ENCODE assay signal across 8 cellular contexts in genomic region chr9:36328798-36329411, GRCh38.
A peak's percentile ranks its signal among the peaks of the same experiment; 100 is the strongest.
DNase-seq lines count a peak whose midpoint lies in the region; ATAC-seq and TF ChIP-seq lines count a peak whose summit lies in the region.

No MANE protein-coding gene starts in this region.

- H2BK15ac ChIP-seq in neuronal stem cell (ENCODE audit: low read length), result no peak overlapping the region

- no peaks in the 10 kb centered on the region for H3K27me3 ChIP-seq in CD4-positive, CD25-positive, alpha-beta regulatory T cell (ENCODE audit: control insufficient read depth, insufficient read depth, low read length)
- H3K27me3 ChIP-seq in neuronal stem cell (ENCODE audit: control insufficient read depth in 3 of 3, insufficient read depth in 3 of 3, low read depth in 1 of 3, low read length in 3 of 3), result no peaks in the 10 kb centered on the region

- H3K18ac ChIP-seq in neuronal stem cell (ENCODE audit: low read length), result no peak overlapping the region

- no peaks in the 10 kb centered on the region for H3K27me3 Mint-ChIP-seq in CD4-positive, CD25-positive, alpha-beta regulatory T cell

- no peak overlapping the region for H4K8ac ChIP-seq in neuronal stem cell (ENCODE audit: low read depth, low read length)

- no peaks in the 10 kb centered on the region for H3K9me3 ChIP-seq in CD4-positive, CD25-positive, alpha-beta regulatory T cell (ENCODE audit: control insufficient read depth in 2 of 2, low read length in 2 of 2)
- H3K9me3 ChIP-seq in neuronal stem cell (replicated peaks in 1 of 2; ENCODE audit: control insufficient read depth in 2 of 2, insufficient read depth in 1 of 2, low read depth in 1 of 2, low read length in 2 of 2), result no peaks in the 10 kb centered on the region

- H2BK5ac ChIP-seq in neuronal stem cell (ENCODE audit: low read length), result no peak overlapping the region

- H2BK120ac ChIP-seq in neuronal stem cell (ENCODE audit: low read depth, low read length), result no peak overlapping the region

- H3K4me1 Mint-ChIP-seq in CD4-positive, CD25-positive, alpha-beta regulatory T cell, result peaks cover 5 to 15% (median 6%) of the 10 kb centered on the region in 4 donors

- no CpG with 5 or more reads among the region's 9 CpGs for WGBS in neuronal stem cell (ENCODE audit: extremely low coverage in 2 of 2, insufficient read length in 2 of 2, insufficient replicate concordance in 1 of 2), 2 donors

- DNase-seq in CD4-positive, CD25-positive, alpha-beta regulatory T cell, result peak; percentile 29 to 83 (median 68)
- peak; percentile 50 for DNase-seq in NCI-H2196 treated with DMSO at 0.1 percent for 48 hours (lab: John Stamatoyannopoulos, UW; ENCODE audit: unreplicated experiment)
- DNase-seq in activated CD4-positive, alpha-beta T cell treated with anti-CD3 and anti-CD28 coated beads for 4 hours, result peak; percentile 44 to 66
- DNase-seq in fibroblast of mammary gland (ENCODE audit: low read depth), result peak; percentile 82
- peak; percentile 45 for DNase-seq in neuronal stem cell (ENCODE audit: low spot score)
- no peak for DNase-seq in NK-92 (lab: John Stamatoyannopoulos, UW; ENCODE audit: unreplicated experiment)

- no peaks in the 10 kb centered on the region for H3K4me1 ChIP-seq in CD4-positive, CD25-positive, alpha-beta regulatory T cell (ENCODE audit: control insufficient read depth, insufficient read depth, low read length, poor library complexity, severe bottlenecking)
- H3K4me1 ChIP-seq in neuronal stem cell (ENCODE audit: control insufficient read depth in 2 of 2, insufficient read depth in 1 of 2, low read depth in 1 of 2, low read length in 2 of 2), result peaks cover 0 to 3% of the 10 kb centered on the region in 2 donors

- TF ChIP-seq CTCF in fibroblast of mammary gland (conservative IDR thresholded peaks at IDR 0.05; ENCODE audit: control insufficient read depth, insufficient read depth, low read depth, low read length), result peak; percentile 81

- H3K36me3 ChIP-seq in CD4-positive, CD25-positive, alpha-beta regulatory T cell (ENCODE audit: control insufficient read depth, insufficient read depth, low read length), result peaks cover 3% of the 10 kb centered on the region
- peaks cover 0 to 4% of the 10 kb centered on the region in 2 donors for H3K36me3 ChIP-seq in neuronal stem cell (replicated peaks in 1 of 2; ENCODE audit: control insufficient read depth in 2 of 2, insufficient read depth in 2 of 2, low read length in 2 of 2)

- H2BK12ac ChIP-seq in neuronal stem cell (ENCODE audit: low read length), result no peak overlapping the region

- H2AFZ ChIP-seq in neuronal stem cell (ENCODE audit: low read length), result no peak overlapping the region

- H3K36me3 Mint-ChIP-seq in CD4-positive, CD25-positive, alpha-beta regulatory T cell, result no peaks in the 10 kb centered on the region

- H3K9ac ChIP-seq in neuronal stem cell (ENCODE audit: low read depth, low read length, poor library complexity), result no peak overlapping the region

- no peak overlapping the region for H3K4me3 ChIP-seq in CD4-positive, CD25-positive, alpha-beta regulatory T cell (ENCODE audit: low read depth, low read length)
- no peak overlapping the region for H3K4me3 ChIP-seq in fibroblast of mammary gland (ENCODE audit: control insufficient read depth, low read depth, low read length)
- H3K4me3 ChIP-seq in neuronal stem cell (ENCODE audit: low read length in 2 of 2), result no peak overlapping the region

- no peak overlapping the region for H3K4ac ChIP-seq in neuronal stem cell (ENCODE audit: low read length)

- no peak overlapping the region for H3K27ac ChIP-seq in CD4-positive, CD25-positive, alpha-beta regulatory T cell (ENCODE audit: insufficient read depth, low read length, poor library complexity, severe bottlenecking)
- no peak overlapping the region for H3K27ac ChIP-seq in neuronal stem cell (replicated peaks; ENCODE audit: low read length)

- no peak overlapping the region for H4K91ac ChIP-seq in neuronal stem cell (ENCODE audit: low read depth, low read length, poor library complexity)

- peak; percentile 45 to 71 for ATAC-seq in CD4-positive, CD25-positive, alpha-beta regulatory T cell (ENCODE audit: low read depth in 2 of 2)
- ATAC-seq in GM18520 (IDR thresholded peaks at IDR 0.05; ENCODE audit: unreplicated experiment), result peak; percentile 50
- no peak for ATAC-seq in HG03097 (IDR thresholded peaks at IDR 0.05; ENCODE audit: low FRiP score, unreplicated experiment)

- H3K27ac Mint-ChIP-seq in CD4-positive, CD25-positive, alpha-beta regulatory T cell, result peak overlapping the region in 1 of 3 donors; percentile 61

- H3K23ac ChIP-seq in neuronal stem cell (ENCODE audit: low read depth, low read length, poor library complexity), result no peak overlapping the region

- no peak overlapping the region for H3K4me2 ChIP-seq in neuronal stem cell (ENCODE audit: insufficient read depth, low read length, poor library complexity, severe bottlenecking)

- H2AK5ac ChIP-seq in neuronal stem cell (ENCODE audit: low read depth, low read length), result no peak overlapping the region

- H3K14ac ChIP-seq in neuronal stem cell (ENCODE audit: low read length), result no peak overlapping the region

- H3K79me1 ChIP-seq in neuronal stem cell (ENCODE audit: low read depth, low read length), result no peaks in the 10 kb centered on the region

- no peak overlapping the region for H3K4me3 Mint-ChIP-seq in CD4-positive, CD25-positive, alpha-beta regulatory T cell

- no peaks in the 10 kb centered on the region for H3K9me3 Mint-ChIP-seq in CD4-positive, CD25-positive, alpha-beta regulatory T cell
